Comparison of ENCODE assay signal across 11 cellular contexts in the genomic region with DNA sequence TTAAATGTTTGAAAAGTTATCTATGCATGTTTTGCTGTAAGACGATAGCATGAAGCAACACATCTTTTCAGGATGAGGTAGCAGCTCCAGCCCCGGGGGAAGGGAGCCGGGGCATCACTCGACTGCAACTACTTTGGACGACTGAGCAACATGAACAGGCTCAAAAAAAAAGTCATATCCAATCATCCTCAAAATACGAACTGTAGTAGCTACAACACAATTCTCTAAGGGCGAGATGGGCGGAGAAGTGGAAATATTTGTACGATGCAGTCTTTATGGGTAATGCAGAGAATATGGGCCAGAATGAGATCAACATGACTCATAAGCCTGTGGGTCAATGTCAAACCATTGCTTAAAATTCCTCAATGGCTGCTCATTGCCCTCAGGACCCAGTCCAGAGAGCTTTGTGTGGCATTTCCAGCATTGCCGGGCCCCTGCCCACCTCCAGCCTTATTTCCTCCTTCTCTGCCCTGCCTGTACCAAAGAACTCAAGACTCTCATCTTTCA. TPM values are rescaled to one million over a fixed set of nuclear protein-coding genes. Genes with fewer than 3 reads are reported as not detected.
A peak's percentile ranks its signal among the peaks of the same experiment; 100 is the strongest.
DNase-seq lines count a peak whose midpoint lies in the region; ATAC-seq, FAIRE-seq and TF ChIP-seq lines count a peak whose summit lies in the region.
"Had no signal": no experiment of that assay in that cellular context is flagged by ENCODE, and none has a peak within 500 bp of the region (broad histone marks: within the 10 kb centered on the region; RNA-seq: fewer than 3 reads in every experiment).

No MANE protein-coding gene starts in this region.

- in situ Hi-C loops in GM12878 (cut with MboI), result no loop called here
- in situ Hi-C loops in transverse colon (cut with MboI; ENCODE audit: low pct_ligation_motif_present in 1 of 4, low pct_unique_long_range_greater_than_20kb in 1 of 4, low sequenced_read_pairs in 3 of 4), result no loop called here

- WGBS in GM12878 (ENCODE audit: insufficient coverage, insufficient replicate concordance, low lambda C conversion rate, missing lambda C conversion rate), result 62% methylated on average over 10 of the region's 10 CpGs
- WGBS in transverse colon (ENCODE audit: low coverage in 1 of 2), 2 donors, result 89 to 95% methylated on average over 3 to 10 of the region's 10 CpGs

- H4K20me1 ChIP-seq in GM12878 (ENCODE audit: control insufficient read depth, insufficient read depth) (no peaks in the 10 kb centered on the region), keratinocyte (ENCODE audit: control insufficient read depth, extremely low read depth, insufficient read depth, low read length) (no peaks in the 10 kb centered on the region)

- H3K79me2 ChIP-seq in GM12878 (ENCODE audit: control insufficient read depth, insufficient read depth, low read length) (no peaks in the 10 kb centered on the region), keratinocyte (ENCODE audit: control insufficient read depth, insufficient read depth, low read length) (no peaks in the 10 kb centered on the region)

- H2AFZ ChIP-seq in GM12878 (ENCODE audit: control insufficient read depth, low read depth, low read length) (no peak overlapping the region), keratinocyte (ENCODE audit: control insufficient read depth, low read length) (no peak overlapping the region)

- DNase-seq in AG08396 (ENCODE audit: low spot score) (peak; percentile 70), HT1080 (ENCODE audit: low read depth) (peak; percentile 87), GM12878 (ENCODE audit: low read depth, low spot score) (no peak), keratinocyte (ENCODE audit: low read depth, low spot score) (no peak), uterus (no peak), transverse colon (no peak)
- DNase-seq in activated naive CD4-positive, alpha-beta T cell treated with Interleukin-2 at 50 U/mL for 16 hours, result no peak
- DNase-seq: activated T-cell treated with anti-CD3 and anti-CD28 coated beads for 4 hours, NCI-H2081 had no signal

- no peak overlapping the region for H3K4me2 ChIP-seq in GM12878 (ENCODE audit: control insufficient read depth, insufficient read depth)
- H3K4me2 ChIP-seq in keratinocyte (ENCODE audit: control insufficient read depth, extremely low read depth, insufficient read depth, low read depth, low read length), result peak overlapping the region; percentile 83

- H3K4me3 ChIP-seq in GM12878, result no peak overlapping the region
- peak overlapping the region; percentile 21 to 40 (median 27) for H3K4me3 ChIP-seq in keratinocyte (ENCODE audit: control insufficient read depth in 2 of 3, extremely low read depth in 1 of 3, insufficient read depth in 2 of 3, low read depth in 1 of 3, low read length in 3 of 3)
- no peak overlapping the region for H3K4me3 ChIP-seq in uterus
- H3K4me3 ChIP-seq in transverse colon, result no peak overlapping the region

- H3K9ac ChIP-seq in GM12878 (ENCODE audit: control insufficient read depth, insufficient read depth, low read length) (no peak overlapping the region), keratinocyte (ENCODE audit: control insufficient read depth, extremely low read depth, insufficient read depth, low read length) (peak overlapping the region; percentile 52)

- H3K36me3 ChIP-seq in GM12878 (ENCODE audit: control insufficient read depth in 2 of 2, insufficient read depth in 2 of 2, low read length in 1 of 2), result no peaks in the 10 kb centered on the region
- no peaks in the 10 kb centered on the region for H3K36me3 ChIP-seq in keratinocyte (ENCODE audit: control insufficient read depth in 2 of 2, extremely low read depth in 1 of 2, insufficient read depth in 2 of 2, low read length in 2 of 2)
- H3K36me3 ChIP-seq in uterus, result no peaks in the 10 kb centered on the region
- no peaks in the 10 kb centered on the region for H3K36me3 ChIP-seq in transverse colon

- RAD21 ChIA-PET in GM12878 (lab: Charles Lee; ENCODE audit: unreplicated experiment), result no interaction called here

- no peaks in the 10 kb centered on the region for H3K9me1 ChIP-seq in keratinocyte (ENCODE audit: control insufficient read depth, extremely low read depth, insufficient read depth, low read length)

- intact Hi-C loops in GM12878 (cut with micrococcal nuclease; ENCODE audit: unreplicated experiment), result no loop called here
- intact Hi-C loops in uterus (cut with DNase I; ENCODE audit: low total_unique reads), result no loop called here
- intact Hi-C loops in transverse colon (cut with DNase I; ENCODE audit: low total_unique reads), result no loop called here

- no peak for TF ChIP-seq RAD21 in GM12878 (IDR thresholded peaks at IDR 0.05; ENCODE audit: insufficient read depth, low read depth, low read length)

- BruUV-seq in GM12878 (replicated peaks; lab: Mats Ljungman, UMichigan), result no TSS peak

- H3K27me3 ChIP-seq in GM12878 (replicated peaks in 1 of 2; ENCODE audit: control insufficient read depth in 2 of 2, insufficient read depth in 2 of 2, low read length in 1 of 2), result no peaks in the 10 kb centered on the region
- H3K27me3 ChIP-seq in keratinocyte (ENCODE audit: control insufficient read depth, extremely low read depth, insufficient read depth, low read length), result no peaks in the 10 kb centered on the region
- no peaks in the 10 kb centered on the region for H3K27me3 ChIP-seq in uterus
- no peaks in the 10 kb centered on the region for H3K27me3 ChIP-seq in transverse colon

- SMC1A ChIA-PET in GM12878 (lab: Charles Lee; ENCODE audit: uncharacterized antibody, unreplicated experiment), result interaction anchor here (1.1 kb wide), 1 partner anchor 76 kb away, joined by 5 read pairs; no protein-coding TSS in a partner anchor

- no peak for FAIRE-seq in GM12878 (lab: Jason Lieb, UNC)
- FAIRE-seq in keratinocyte (lab: Jason Lieb, UNC), result peak; percentile 98
- FAIRE-seq: colon had no signal

- ATAC-seq in GM12878, result no peak
- no peak for ATAC-seq in HG03135 (IDR thresholded peaks at IDR 0.05; ENCODE audit: unreplicated experiment)

- CTCF ChIA-PET in GM12878 (lab: Yijun Ruan, JAX), result interaction anchor here (0.7 kb wide), 1 partner anchor 362 kb away, joined by 4 read pairs; no protein-coding TSS in a partner anchor

- H3K4me1 ChIP-seq in GM12878 (ENCODE audit: control insufficient read depth, insufficient read depth, low read length) (no peaks in the 10 kb centered on the region), keratinocyte (ENCODE audit: control insufficient read depth, extremely low read depth, insufficient read depth, low read length) (peaks cover 34% of the 10 kb centered on the region), uterus (no peaks in the 10 kb centered on the region), transverse colon (no peaks in the 10 kb centered on the region)

- H3K9me3 ChIP-seq in GM12878 (replicated peaks; ENCODE audit: control insufficient read depth, insufficient read depth, low read length), result no peaks in the 10 kb centered on the region
- no peaks in the 10 kb centered on the region for H3K9me3 ChIP-seq in keratinocyte (ENCODE audit: control insufficient read depth, low read depth, low read length)
- H3K9me3 ChIP-seq in uterus, result no peaks in the 10 kb centered on the region
- no peaks in the 10 kb centered on the region for H3K9me3 ChIP-seq in transverse colon

- TF ChIP-seq EP300 in GM12878 (IDR thresholded peaks at IDR 0.05; ENCODE audit: borderline replicate concordance in 1 of 2, control insufficient read depth in 1 of 2, low read depth in 2 of 2, low read length in 2 of 2) (no peak), transverse colon (IDR thresholded peaks at IDR 0.05; ENCODE audit: low read depth) (no peak)

- POLR2A ChIA-PET in GM12878 (lab: Charles Lee), result no interaction called here

- TF ChIP-seq CTCF in GM12878 (IDR thresholded peaks at IDR 0.05 in 2 of 3, conservative IDR thresholded peaks at IDR 0.05 in 1 of 3; ENCODE audit: control insufficient read depth in 2 of 3, extremely low read depth in 1 of 3, insufficient read depth in 1 of 3, low read depth in 3 of 3, low read length in 3 of 3) (no peak), keratinocyte (optimal IDR thresholded peaks at IDR 0.05 in 1 of 3, IDR thresholded peaks at IDR 0.05 in 1 of 3, conservative IDR thresholded peaks at IDR 0.05 in 1 of 3; ENCODE audit: extremely low read depth in 1 of 3, insufficient read depth in 2 of 3, low read length in 3 of 3) (no peak), uterus (IDR thresholded peaks at IDR 0.05) (no peak), transverse colon (IDR thresholded peaks at IDR 0.05) (no peak)

- no peak for TF ChIP-seq POLR2A in GM12878 (IDR thresholded peaks at IDR 0.05; ENCODE audit: low read depth, low read length)
- TF ChIP-seq POLR2A in uterus (IDR thresholded peaks at IDR 0.05), result no peak
- TF ChIP-seq POLR2A in transverse colon (IDR thresholded peaks at IDR 0.05), result no peak

- H3K27ac ChIP-seq in GM12878 (ENCODE audit: control insufficient read depth, insufficient read depth) (no peak overlapping the region), keratinocyte (ENCODE audit: control insufficient read depth, insufficient read depth, low read length) (peak overlapping the region; percentile 71), uterus (no peak overlapping the region), transverse colon (no peak overlapping the region)

- dilution Hi-C loops in keratinocyte (cut with MboI; ENCODE audit: extremely low pct_ligation_motif_present, low sequenced_read_pairs), result no loop called here

RNA-seq across cellular contexts. Expression of gene SMURF2, which starts 17.7 kb away (rescaled TPM):
- total RNA-seq in HT1080 (2014; rRNA removed; shearing (Covaris generic)), result 50.0 and 53.7 TPM in 2 replicates
- 49.6 and 66.2 TPM in 2 replicates for polyA plus RNA-seq in HT1080 (2015; cell fraction: cytosol; rRNA removed)
- polyA plus RNA-seq in HT1080 (2015; cell fraction: nucleus; rRNA removed), result 83.5 and 92.0 TPM in 2 replicates
- total RNA-seq in GM12878 (2013; cell fraction: nucleolus; rRNA removed), result 33.3 and 41.2 TPM in 2 replicates
- total RNA-seq in GM12878 (2014; rRNA removed) (7.9 and 11.1 TPM in 2 replicates), GM12878 (2014; rRNA removed; fragmentation: Illumina TruSeq; extraction: Trizol) (13.0 and 13.4 TPM in 2 replicates), GM12878 (2021) (8.8 and 9.0 TPM in 2 replicates), uterus (10 to 100 TPM; 18.4 to 92.0 (median 37.3) TPM), transverse colon (10 to 100 TPM in 3 of 4 donors, 1 to 10 TPM in 1; 5.0 to 27.0 (median 14.0) TPM)
- polyA plus RNA-seq in GM12878 (2011; ENCODE audit: low read depth), result 3.3 TPM
- polyA plus RNA-seq in GM12878 (2011; rRNA removed) (11.8 and 13.6 TPM in 2 replicates), GM12878 (2014; fragmentation: Illumina TruSeq; extraction: Trizol) (12.0 and 12.7 TPM in 2 replicates), GM12878 (2014; fragmentation: Nextera tagmentation; extraction: Ambion mirVana) (1 to 10 TPM; 2.8 to 3.3 TPM), GM12878 (2014; rRNA removed) (6.5 and 7.1 TPM in 2 replicates), GM12878 (2016; fragmentation: Nextera tagmentation; extraction: Ambion mirVana) (1 to 10 TPM; 3.5 to 4.5 TPM), keratinocyte (50.2 to 136 TPM (median 128 TPM) in 3 replicates)
- polyA plus RNA-seq in GM12878 (2011; cell fraction: cytosol; rRNA removed), result 4.3 and 5.4 TPM in 2 replicates
- polyA plus RNA-seq in GM12878 (2011; cell fraction: nucleus; rRNA removed), result 9.0 and 9.4 TPM in 2 replicates
- 4.4 and 5.1 TPM in 2 replicates for polyA plus RNA-seq in GM12878 (2012)
- 14.8 and 19.0 TPM in 2 replicates for polyA minus RNA-seq in GM12878 (2011; rRNA and poly(A)+ RNA removed)
- polyA minus RNA-seq in GM12878 (2011; cell fraction: cytosol; rRNA and poly(A)+ RNA removed), result 6.1 and 6.9 TPM in 2 replicates
- 7.1 and 9.6 TPM in 2 replicates for polyA minus RNA-seq in GM12878 (2011; cell fraction: nucleus; rRNA and poly(A)+ RNA removed)
- 23.7 TPM for polyA plus RNA-seq in keratinocyte (2011; ENCODE audit: low read depth)
- polyA plus RNA-seq in keratinocyte (2011; cell fraction: cytosol; rRNA removed), result 56.4 and 91.8 TPM in 2 replicates
- polyA plus RNA-seq in keratinocyte (2011; cell fraction: nucleus; rRNA removed), result 92.4 and 110 TPM in 2 replicates
- 15.5 and 140 TPM in 2 replicates for polyA plus RNA-seq in keratinocyte (2012; ENCODE audit: low replicate concordance)
- 87.3 to 270 TPM (median 122 TPM) in 3 replicates for polyA minus RNA-seq in keratinocyte
- 76.4 TPM for polyA minus RNA-seq in keratinocyte (2011; cell fraction: cytosol; rRNA and poly(A)+ RNA removed)
- 75.9 and 171 TPM in 2 replicates for polyA minus RNA-seq in keratinocyte (2011; cell fraction: nucleus; rRNA and poly(A)+ RNA removed)

Comparison
In these comparisons a context has a peak if more than half of its experiments do, and no peak if none do; other contexts are left out.
1. DNase-seq: peak in AG08396 (single experiment) and HT1080 (single experiment); none in GM12878 (single experiment), keratinocyte (single experiment), uterus (0 of 2), activated naive CD4-positive, alpha-beta T cell treated with Interleukin-2 at 50 U/mL for 16 hours (single experiment) and transverse colon (single experiment).
2. H3K4me3 ChIP-seq: peak in keratinocyte (3 of 3); none in GM12878 (single experiment), uterus (0 of 2) and transverse colon (0 of 4).